ENCODE assay signal across 18 cellular contexts in genomic region chr10:71542476-71542875, GRCh38.
"Had no signal": no experiment of that assay in that cellular context is flagged by ENCODE, and none has a peak within 500 bp of the region (broad histone marks: within the 10 kb centered on the region; RNA-seq: fewer than 3 reads in every experiment).

No MANE protein-coding gene starts in this region.

- H3K4me1 Mint-ChIP-seq: activated CD4-positive, alpha-beta T cell treated with anti-CD3 and anti-CD28 coated beads for 36 hours had no signal

- DNase-seq: activated CD4-positive, alpha-beta T cell treated with anti-CD3 and anti-CD28 coated beads for 36 hours; activated CD4-positive, alpha-beta T cell treated with anti-CD3 and anti-CD28 coated beads, Interleukin-2, amount 50 U/mL, for 48 hours; activated gamma-delta T cell treated with Interleukin-2 at 50 U/mL for 16 hours; adrenal gland; cerebellar nuclear complex; effector CD8-positive, alpha-beta T cell; left colon; lower lobe of right lung; small intestine; stimulated activated CD4-positive, alpha-beta T cell treated with anti-CD3 and anti-CD28 coated beads, Interleukin-15, amount 100 ng/mL, for 24 hours; stimulated activated CD4-positive, alpha-beta T cell treated with anti-CD3 and anti-CD28 coated beads, Interleukin-2, amount 100 ng/mL, for 48 hours; stomach had no signal

- H3K27ac Mint-ChIP-seq: activated CD4-positive, alpha-beta T cell treated with anti-CD3 and anti-CD28 coated beads for 36 hours; activated naive CD4-positive, alpha-beta T cell treated with anti-CD3 and anti-CD28 coated beads, Interleukin-2, amount 50 U/mL, for 72 hours; dendritic cell treated with granulocyte-macrophage colony-stimulating factor and Interleukin-4, amounts not matched to agents 40 ng/mL and 50 ng/mL, for 4 days; natural killer cell treated with Interleukin-12 subunit alpha and Interleukin-12 subunit beta and Interleukin-15 and Interleukin-18, amount 100 ng/mL, for 72 hours; type B pancreatic cell; WTC11 had no signal

- H3K27me3 Mint-ChIP-seq: activated CD4-positive, alpha-beta T cell treated with anti-CD3 and anti-CD28 coated beads for 36 hours had no signal

- H3K36me3 Mint-ChIP-seq: activated naive CD4-positive, alpha-beta T cell treated with anti-CD3 and anti-CD28 coated beads, Interleukin-2, amount 50 U/mL, for 72 hours; natural killer cell treated with Interleukin-12 subunit alpha and Interleukin-12 subunit beta and Interleukin-15 and Interleukin-18, amount 100 ng/mL, for 72 hours; type B pancreatic cell; WTC11 had no signal

- ATAC-seq: activated CD4-positive, alpha-beta T cell treated with anti-CD3 and anti-CD28 coated beads for 36 hours; activated naive CD4-positive, alpha-beta T cell treated with anti-CD3 and anti-CD28 coated beads, Interleukin-2, amount 50 U/mL, for 72 hours; left colon; lower lobe of right lung; natural killer cell treated with Interleukin-12 subunit alpha and Interleukin-12 subunit beta and Interleukin-15 and Interleukin-18, amount 100 ng/mL, for 72 hours; WTC11 had no signal

- H3K9me3 ChIP-seq: adrenal gland, breast epithelium, lower lobe of right lung, stomach had no signal

- H3K27ac ChIP-seq: adrenal gland, breast epithelium, lower lobe of right lung, stomach had no signal

- H3K4me1 ChIP-seq: adrenal gland, breast epithelium, lower lobe of right lung had no signal

- H3K36me3 ChIP-seq: adrenal gland, breast epithelium, lower lobe of right lung, stomach had no signal

- H3K27me3 ChIP-seq: adrenal gland, breast epithelium, stomach had no signal

- H3K4me3 Mint-ChIP-seq: activated CD4-positive, alpha-beta T cell treated with anti-CD3 and anti-CD28 coated beads for 36 hours; dendritic cell treated with granulocyte-macrophage colony-stimulating factor and Interleukin-4, amounts not matched to agents 40 ng/mL and 50 ng/mL, for 4 days; natural killer cell treated with Interleukin-12 subunit alpha and Interleukin-12 subunit beta and Interleukin-15 and Interleukin-18, amount 100 ng/mL, for 72 hours; type B pancreatic cell; WTC11 had no signal

- H3K9me3 Mint-ChIP-seq: activated naive CD4-positive, alpha-beta T cell treated with anti-CD3 and anti-CD28 coated beads, Interleukin-2, amount 50 U/mL, for 72 hours; dendritic cell treated with granulocyte-macrophage colony-stimulating factor and Interleukin-4, amounts not matched to agents 40 ng/mL and 50 ng/mL, for 4 days; natural killer cell treated with Interleukin-12 subunit alpha and Interleukin-12 subunit beta and Interleukin-15 and Interleukin-18, amount 100 ng/mL, for 72 hours; type B pancreatic cell; WTC11 had no signal

- H3K4me3 ChIP-seq: adrenal gland, breast epithelium, lower lobe of right lung, stomach had no signal
